ENCODE assay signal across 8 cellular contexts in genomic region chr6:70520575-70520974, GRCh38. TPM values are rescaled to one million over a fixed set of nuclear protein-coding genes. Genes with fewer than 3 reads are reported as not detected.
A peak's percentile ranks its signal among the peaks of the same experiment; 100 is the strongest.
DNase-seq lines count a peak whose midpoint lies in the region; ATAC-seq and TF ChIP-seq lines count a peak whose summit lies in the region.

No MANE protein-coding gene starts in this region.

- H3K4me3 ChIP-seq in choroid plexus epithelial cell (ENCODE audit: low read depth, low read length), result no peak overlapping the region

- H3K4me3 Mint-ChIP-seq in activated naive CD4-positive, alpha-beta T cell treated with anti-CD3 and anti-CD28 coated beads for 36 hours, result no peak overlapping the region
- H3K4me3 Mint-ChIP-seq in activated CD4-positive, alpha-beta T cell treated with anti-CD3 and anti-CD28 coated beads for 36 hours, result no peak overlapping the region

- H3K4me1 Mint-ChIP-seq in activated naive CD4-positive, alpha-beta T cell treated with anti-CD3 and anti-CD28 coated beads for 36 hours (ENCODE audit: low read depth), result peaks cover 7% of the 10 kb centered on the region
- H3K4me1 Mint-ChIP-seq in activated CD4-positive, alpha-beta T cell treated with anti-CD3 and anti-CD28 coated beads for 36 hours, result peaks cover 6% of the 10 kb centered on the region

- CTCF ChIA-PET in activated naive CD4-positive, alpha-beta T cell treated with anti-CD3 and anti-CD28 coated beads for 36 hours (lab: Charles Lee), result interaction anchor here (0.6 to 2.5 kb wide), 12 partner anchors 38 to 493 kb away, joined by 3 to 24 read pairs (median 4); no protein-coding TSS in a partner anchor
- CTCF ChIA-PET in activated CD4-positive, alpha-beta T cell treated with anti-CD3 and anti-CD28 coated beads for 36 hours (lab: Charles Lee), result interaction anchor here (0.5 to 5.1 kb wide), 15 partner anchors 13 to 724 kb away, joined by 3 to 66 read pairs (median 4); partner anchors contain the start of gene SMAP1

- H3K27me3 Mint-ChIP-seq in activated naive CD4-positive, alpha-beta T cell treated with anti-CD3 and anti-CD28 coated beads for 36 hours (ENCODE audit: low read depth), result no peaks in the 10 kb centered on the region
- no peaks in the 10 kb centered on the region for H3K27me3 Mint-ChIP-seq in activated CD4-positive, alpha-beta T cell treated with anti-CD3 and anti-CD28 coated beads for 36 hours

- POLR2A ChIA-PET in activated CD4-positive, alpha-beta T cell treated with anti-CD3 and anti-CD28 coated beads for 36 hours (lab: Charles Lee), result no interaction called here

- H3K27ac Mint-ChIP-seq in activated naive CD4-positive, alpha-beta T cell treated with anti-CD3 and anti-CD28 coated beads for 36 hours, result no peak overlapping the region
- H3K27ac Mint-ChIP-seq in activated CD4-positive, alpha-beta T cell treated with anti-CD3 and anti-CD28 coated beads for 36 hours, result no peak overlapping the region

- no peaks in the 10 kb centered on the region for H3K9me3 Mint-ChIP-seq in activated naive CD4-positive, alpha-beta T cell treated with anti-CD3 and anti-CD28 coated beads for 36 hours
- H3K9me3 Mint-ChIP-seq in activated CD4-positive, alpha-beta T cell treated with anti-CD3 and anti-CD28 coated beads for 36 hours (ENCODE audit: low read depth), result no peaks in the 10 kb centered on the region

- ATAC-seq in GM18517 (IDR thresholded peaks at IDR 0.05; ENCODE audit: unreplicated experiment) (no peak), HG03439 (IDR thresholded peaks at IDR 0.05; ENCODE audit: unreplicated experiment) (no peak)
- ATAC-seq in activated CD4-positive, alpha-beta T cell treated with anti-CD3 and anti-CD28 coated beads for 36 hours, result no peak

- intact Hi-C loops in activated naive CD4-positive, alpha-beta T cell treated with anti-CD3 and anti-CD28 coated beads for 36 hours (cut with micrococcal nuclease), result loop anchor here (1.0 to 10.0 kb wide), 5 partner anchors 166 to 492 kb away; no protein-coding TSS in a partner anchor
- intact Hi-C loops in activated CD4-positive, alpha-beta T cell treated with anti-CD3 and anti-CD28 coated beads for 36 hours (cut with DNase I, micrococcal nuclease), result loop anchor here (1.0 to 5.0 kb wide), 4 partner anchors 166 to 492 kb away; partner anchors contain the start of gene B3GAT2 (in 2 of the 2)

- peak; percentile 48 for TF ChIP-seq CTCF in choroid plexus epithelial cell (conservative IDR thresholded peaks at IDR 0.05; ENCODE audit: low read depth, low read length)

- peaks cover 2% of the 10 kb centered on the region for H3K36me3 Mint-ChIP-seq in activated naive CD4-positive, alpha-beta T cell treated with anti-CD3 and anti-CD28 coated beads for 36 hours (ENCODE audit: low read depth)
- H3K36me3 Mint-ChIP-seq in activated CD4-positive, alpha-beta T cell treated with anti-CD3 and anti-CD28 coated beads for 36 hours (ENCODE audit: low read depth), result peaks cover 3% of the 10 kb centered on the region

- DNase-seq in activated naive CD4-positive, alpha-beta T cell treated with anti-CD3 and anti-CD28 coated beads for 36 hours, result peak; percentile 24
- no peak for DNase-seq in activated naive CD4-positive, alpha-beta T cell treated with anti-CD3 and anti-CD28 coated beads, Interleukin-2, amount 50 U/mL, for 16 hours
- DNase-seq in LHCN-M2 (ENCODE audit: low read depth) (peak; percentile 9), choroid plexus epithelial cell (ENCODE audit: low read depth) (peak; percentile 47), renal cortical epithelial cell (ENCODE audit: low read depth) (peak; percentile 13)
- no peak for DNase-seq in activated CD4-positive, alpha-beta T cell treated with anti-CD3 and anti-CD28 coated beads for 36 hours

RNA-seq across cellular contexts. Expression of gene SDHAF4, which starts 46.2 kb away (rescaled TPM):
- total RNA-seq in activated naive CD4-positive, alpha-beta T cell treated with anti-CD3 and anti-CD28 coated beads for 36 hours, result 10 to 100 TPM; 16.8 to 17.9 TPM
- total RNA-seq in LHCN-M2 (2014; rRNA removed) (9.8 and 10.6 TPM in 2 replicates), renal cortical epithelial cell (7.7 and 16.3 TPM in 2 replicates)
- polyA plus RNA-seq in LHCN-M2 (2012), result 10.9 TPM
- total RNA-seq in activated CD4-positive, alpha-beta T cell treated with anti-CD3 and anti-CD28 coated beads for 36 hours, result 10 to 100 TPM; 15.8 to 17.6 TPM

Comparison
In these comparisons a context has a peak if more than half of its experiments do, and no peak if none do; other contexts are left out.
1. DNase-seq: peak in activated naive CD4-positive, alpha-beta T cell treated with anti-CD3 and anti-CD28 coated beads for 36 hours (single experiment), LHCN-M2 (single experiment), choroid plexus epithelial cell (single experiment) and renal cortical epithelial cell (single experiment); none in activated naive CD4-positive, alpha-beta T cell treated with anti-CD3 and anti-CD28 coated beads, Interleukin-2, amount 50 U/mL, for 16 hours (single experiment) and activated CD4-positive, alpha-beta T cell treated with anti-CD3 and anti-CD28 coated beads for 36 hours (single experiment).